9 cellular contexts compared by ENCODE assay signal in the genomic region with DNA sequence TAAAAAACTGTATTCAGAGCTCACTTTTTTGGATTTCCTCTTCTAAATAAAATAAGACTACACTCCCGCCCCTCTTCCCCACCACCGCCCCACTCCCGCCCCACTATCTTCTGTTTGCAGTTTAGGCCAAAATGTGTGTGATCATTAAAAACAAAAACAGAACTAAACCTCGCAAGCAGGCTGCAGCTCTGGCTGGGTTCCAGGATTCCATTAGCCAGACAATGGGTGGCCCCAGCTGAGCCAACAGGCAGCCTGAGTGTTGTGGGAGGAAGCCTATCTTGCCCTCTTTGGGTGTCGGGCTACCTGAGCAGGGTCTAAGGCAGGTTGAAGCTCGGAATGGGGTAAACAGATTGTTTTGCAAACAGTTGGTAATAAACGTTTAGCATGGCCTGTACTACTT. TPM values are rescaled to one million over a fixed set of nuclear protein-coding genes. Genes with fewer than 3 reads are reported as not detected.
A peak's percentile ranks its signal among the peaks of the same experiment; 100 is the strongest.
DNase-seq lines count a peak whose midpoint lies in the region; ATAC-seq, FAIRE-seq and TF ChIP-seq lines count a peak whose summit lies in the region.
"Had no signal": no experiment of that assay in that cellular context is flagged by ENCODE, and none has a peak within 500 bp of the region (broad histone marks: within the 10 kb centered on the region; RNA-seq: fewer than 3 reads in every experiment).

No MANE protein-coding gene starts in this region.

- no peak overlapping the region for H3K9ac ChIP-seq in keratinocyte (ENCODE audit: control insufficient read depth, extremely low read depth, insufficient read depth, low read length)

- H2AFZ ChIP-seq in keratinocyte (ENCODE audit: control insufficient read depth, low read length), result peak overlapping the region; percentile 40

- DNase-seq in COLO668 (lab: John Stamatoyannopoulos, UW; ENCODE audit: unreplicated experiment) (peak; percentile 94), NCI-H1694 treated with DMSO at 0.1 percent for 48 hours (lab: John Stamatoyannopoulos, UW) (peak; percentile 58), astrocyte of the cerebellum (ENCODE audit: low read depth) (peak; percentile 38), keratinocyte (ENCODE audit: low read depth, low spot score) (no peak)
- DNase-seq: activated B cell treated with CpG ODN at 0.5 μM for 24 hours had no signal

- H3K27ac ChIP-seq in keratinocyte (ENCODE audit: control insufficient read depth, insufficient read depth, low read length), result no peak overlapping the region

- peak overlapping the region; percentile 8 for H3K4me2 ChIP-seq in keratinocyte (ENCODE audit: control insufficient read depth, extremely low read depth, insufficient read depth, low read depth, low read length)

- no peaks in the 10 kb centered on the region for H4K20me1 ChIP-seq in keratinocyte (ENCODE audit: control insufficient read depth, extremely low read depth, insufficient read depth, low read length)

- no peaks in the 10 kb centered on the region for H3K27me3 ChIP-seq in keratinocyte (ENCODE audit: control insufficient read depth, extremely low read depth, insufficient read depth, low read length)

- H3K36me3 ChIP-seq in keratinocyte (ENCODE audit: control insufficient read depth in 2 of 2, extremely low read depth in 1 of 2, insufficient read depth in 2 of 2, low read length in 2 of 2), result no peaks in the 10 kb centered on the region

- no peaks in the 10 kb centered on the region for H3K79me2 ChIP-seq in keratinocyte (ENCODE audit: control insufficient read depth, insufficient read depth, low read length)

- ATAC-seq in GM18519 (IDR thresholded peaks at IDR 0.05; ENCODE audit: low FRiP score, unreplicated experiment) (no peak), HG03571 (IDR thresholded peaks at IDR 0.05; ENCODE audit: unreplicated experiment) (no peak), HG02852 (IDR thresholded peaks at IDR 0.05; ENCODE audit: unreplicated experiment) (no peak), GM18868 (IDR thresholded peaks at IDR 0.05; ENCODE audit: unreplicated experiment) (no peak)

- in situ Hi-C loops in astrocyte of the cerebellum (cut with HindIII; ENCODE audit: low sequenced_read_pairs), result no loop called here

- H3K9me3 ChIP-seq in keratinocyte (ENCODE audit: control insufficient read depth, low read depth, low read length), result no peaks in the 10 kb centered on the region

- no peaks in the 10 kb centered on the region for H3K9me1 ChIP-seq in keratinocyte (ENCODE audit: control insufficient read depth, extremely low read depth, insufficient read depth, low read length)

- FAIRE-seq in keratinocyte (lab: Jason Lieb, UNC), result no peak

- H3K4me3 ChIP-seq in astrocyte of the cerebellum (ENCODE audit: low read depth, low read length) (no peak overlapping the region), keratinocyte (ENCODE audit: control insufficient read depth in 2 of 3, extremely low read depth in 1 of 3, insufficient read depth in 2 of 3, low read depth in 1 of 3, low read length in 3 of 3) (no peak overlapping the region)

- peaks cover 16% of the 10 kb centered on the region for H3K4me1 ChIP-seq in keratinocyte (ENCODE audit: control insufficient read depth, extremely low read depth, insufficient read depth, low read length)

- TF ChIP-seq CTCF in astrocyte of the cerebellum (IDR thresholded peaks at IDR 0.05; ENCODE audit: low read depth, low read length, missing control alignments) (no peak), keratinocyte (optimal IDR thresholded peaks at IDR 0.05 in 1 of 3, IDR thresholded peaks at IDR 0.05 in 1 of 3, conservative IDR thresholded peaks at IDR 0.05 in 1 of 3; ENCODE audit: extremely low read depth in 1 of 3, insufficient read depth in 2 of 3, low read length in 3 of 3) (no peak)

- dilution Hi-C loops in keratinocyte (cut with MboI; ENCODE audit: extremely low pct_ligation_motif_present, low sequenced_read_pairs), result no loop called here

RNA-seq across cellular contexts. Expression of gene ARL4A, which starts 41.7 kb away (rescaled TPM):
- 9.5 to 17.1 TPM (median 13.6 TPM) in 3 replicates for polyA plus RNA-seq in keratinocyte
- polyA plus RNA-seq in keratinocyte (2011; ENCODE audit: low read depth), result 49.0 TPM
- 11.4 and 20.1 TPM in 2 replicates for polyA plus RNA-seq in keratinocyte (2011; cell fraction: cytosol; rRNA removed)
- 10.4 and 12.5 TPM in 2 replicates for polyA plus RNA-seq in keratinocyte (2011; cell fraction: nucleus; rRNA removed)
- 12.9 and 38.0 TPM in 2 replicates for polyA plus RNA-seq in keratinocyte (2012; ENCODE audit: low replicate concordance)
- polyA minus RNA-seq in keratinocyte, result 2.9 to 12.4 TPM (median 8.9 TPM) in 3 replicates
- polyA minus RNA-seq in keratinocyte (2011; cell fraction: cytosol; rRNA and poly(A)+ RNA removed), result 5.6 TPM
- 3.4 and 6.0 TPM in 2 replicates for polyA minus RNA-seq in keratinocyte (2011; cell fraction: nucleus; rRNA and poly(A)+ RNA removed)
